In genomic region chr1:89724369-89725015, GRCh38 we compare ENCODE assay signal across 8 cellular contexts.
DNase-seq lines count a peak whose midpoint lies in the region; ATAC-seq, FAIRE-seq and TF ChIP-seq lines count a peak whose summit lies in the region.

No MANE protein-coding gene starts in this region.

- TF ChIP-seq CTCF in foreskin fibroblast (IDR thresholded peaks at IDR 0.05; ENCODE audit: low read depth, low read length) (no peak), A673 (conservative IDR thresholded peaks at IDR 0.05; ENCODE audit: low read depth, low read length) (no peak)

- intact Hi-C loops in A673 (cut with micrococcal nuclease; ENCODE audit: unreplicated experiment) = loop anchor here (5.0 kb wide), 1 partner anchor 33 kb away; no protein-coding TSS in a partner anchor

- H3K27me3 ChIP-seq in A673 (replicated peaks; ENCODE audit: insufficient read depth, low read depth, low read length, poor library complexity) = no peaks in the 10 kb centered on the region

- POLR2A ChIA-PET in A673 (lab: Charles Lee; ENCODE audit: low non-redundant PET) = no interaction called here

- DNase-seq in GM19239 (ENCODE audit: insufficient read length, low spot score) (no peak), foreskin fibroblast (peak; percentile 36 to 56), T1000 (lab: John Stamatoyannopoulos, UW) (no peak), middle frontal gyrus (ENCODE audit: extremely low spot score, low spot score) (no peak), A673 (ENCODE audit: low spot score) (no peak)
- peak; percentile 47 to 58 for DNase-seq in activated CD4-positive, alpha-beta T cell treated with anti-CD3 and anti-CD28 coated beads for 4 hours
- peak; percentile 75 for DNase-seq in stimulated activated CD4-positive, alpha-beta T cell treated with anti-CD3 and anti-CD28 coated beads, Interleukin-4, amount 100 ng/mL, for 24 hours

- CTCF ChIA-PET in A673 (lab: Charles Lee) = no interaction called here

- H3K9me3 ChIP-seq in A673 (ENCODE audit: low read depth, low read length, poor library complexity, severe bottlenecking) = peaks cover 3% of the 10 kb centered on the region

- no peaks in the 10 kb centered on the region for H3K36me3 ChIP-seq in A673 (ENCODE audit: insufficient read depth, low read length, poor library complexity, severe bottlenecking)

- H3K27ac ChIP-seq in A673 (ENCODE audit: low read depth, low read length, poor library complexity, severe bottlenecking) = no peak overlapping the region

- peak; percentile 35 for FAIRE-seq in GM19239 (lab: Jason Lieb, UNC)

- H3K4me3 ChIP-seq in foreskin fibroblast (ENCODE audit: low read depth in 1 of 2, low read length in 2 of 2) (no peak overlapping the region), A673 (ENCODE audit: low read depth, low read length, poor library complexity, severe bottlenecking) (no peak overlapping the region)

- H3K4me1 ChIP-seq in A673 (ENCODE audit: insufficient read depth, low read length, poor library complexity, severe bottlenecking) = peaks cover 43% of the 10 kb centered on the region

- no TSS peak for BruUV-seq in A673 (replicated peaks; lab: Mats Ljungman, UMichigan)

- ATAC-seq in HG03196 (IDR thresholded peaks at IDR 0.05; ENCODE audit: unreplicated experiment) = peak; percentile 62

Comparison
In these comparisons a context has a peak if more than half of its experiments do, and no peak if none do; other contexts are left out.
1. DNase-seq: peak in activated CD4-positive, alpha-beta T cell treated with anti-CD3 and anti-CD28 coated beads for 4 hours (2 of 2), foreskin fibroblast (2 of 2) and stimulated activated CD4-positive, alpha-beta T cell treated with anti-CD3 and anti-CD28 coated beads, Interleukin-4, amount 100 ng/mL, for 24 hours (single experiment); none in GM19239 (single experiment), T1000 (single experiment), middle frontal gyrus (single experiment) and A673 (single experiment).